ENCODE assay signal across 1 cellular context in the genomic region with DNA sequence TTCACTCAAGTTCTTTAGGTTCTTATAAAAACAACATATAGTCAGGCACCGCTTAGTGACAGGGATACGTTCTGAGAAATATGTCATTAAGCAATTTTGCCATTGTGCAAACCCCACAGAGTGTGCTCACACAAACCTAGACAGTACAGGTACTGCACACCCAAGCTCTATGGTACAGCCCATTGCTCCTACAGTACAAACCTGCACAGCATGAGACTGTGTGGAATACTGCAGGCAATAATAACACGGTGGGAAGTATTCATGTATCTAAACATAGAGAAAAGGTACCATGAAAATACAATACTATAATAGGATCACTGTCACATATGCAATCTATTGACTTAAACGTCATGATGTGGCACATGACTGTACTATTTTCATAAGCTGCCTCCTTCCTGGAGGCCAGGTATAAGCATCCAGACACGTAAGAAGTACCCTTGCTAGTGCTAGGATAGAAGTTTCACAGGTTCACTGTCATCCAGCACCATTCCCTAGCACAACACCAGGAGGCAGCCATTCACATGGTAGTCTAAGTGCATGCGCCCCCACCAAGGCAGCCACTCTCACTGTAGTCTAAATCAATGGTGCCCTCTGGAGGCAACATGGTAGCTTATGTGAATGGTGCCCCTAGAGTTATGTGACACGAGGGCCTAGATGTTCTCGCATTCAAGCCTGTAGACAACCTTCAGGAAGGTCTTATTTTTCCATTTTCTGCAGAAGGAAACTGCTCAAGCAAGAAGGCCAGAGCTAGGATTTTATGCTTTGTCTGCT.
A peak's percentile ranks its signal among the peaks of the same experiment; 100 is the strongest.
TF ChIP-seq lines count a peak whose summit lies in the region.

No MANE protein-coding gene starts in this region.

TF ChIP-seq in HepG2, 621 proteins besides CTCF, POLR2A, EP300 and RAD21 (continued from another document and continues in another):
- TF ChIP-seq, protein P1, sequence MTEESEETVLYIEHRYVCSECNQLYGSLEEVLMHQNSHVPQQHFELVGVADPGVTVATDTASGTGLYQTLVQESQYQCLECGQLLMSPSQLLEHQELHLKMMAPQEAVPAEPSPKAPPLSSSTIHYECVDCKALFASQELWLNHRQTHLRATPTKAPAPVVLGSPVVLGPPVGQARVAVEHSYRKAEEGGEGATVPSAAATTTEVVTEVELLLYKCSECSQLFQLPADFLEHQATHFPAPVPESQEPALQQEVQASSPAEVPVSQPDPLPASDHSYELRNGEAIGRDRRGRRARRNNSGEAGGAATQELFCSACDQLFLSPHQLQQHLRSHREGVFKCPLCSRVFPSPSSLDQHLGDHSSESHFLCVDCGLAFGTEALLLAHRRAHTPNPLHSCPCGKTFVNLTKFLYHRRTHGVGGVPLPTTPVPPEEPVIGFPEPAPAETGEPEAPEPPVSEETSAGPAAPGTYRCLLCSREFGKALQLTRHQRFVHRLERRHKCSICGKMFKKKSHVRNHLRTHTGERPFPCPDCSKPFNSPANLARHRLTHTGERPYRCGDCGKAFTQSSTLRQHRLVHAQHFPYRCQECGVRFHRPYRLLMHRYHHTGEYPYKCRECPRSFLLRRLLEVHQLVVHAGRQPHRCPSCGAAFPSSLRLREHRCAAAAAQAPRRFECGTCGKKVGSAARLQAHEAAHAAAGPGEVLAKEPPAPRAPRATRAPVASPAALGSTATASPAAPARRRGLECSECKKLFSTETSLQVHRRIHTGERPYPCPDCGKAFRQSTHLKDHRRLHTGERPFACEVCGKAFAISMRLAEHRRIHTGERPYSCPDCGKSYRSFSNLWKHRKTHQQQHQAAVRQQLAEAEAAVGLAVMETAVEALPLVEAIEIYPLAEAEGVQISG (CRISPR knock-in tag; IDR thresholded peaks at IDR 0.05) = peak; percentile 43; the same call in 1 of the 2 replicates
- TF ChIP-seq, protein P2, sequence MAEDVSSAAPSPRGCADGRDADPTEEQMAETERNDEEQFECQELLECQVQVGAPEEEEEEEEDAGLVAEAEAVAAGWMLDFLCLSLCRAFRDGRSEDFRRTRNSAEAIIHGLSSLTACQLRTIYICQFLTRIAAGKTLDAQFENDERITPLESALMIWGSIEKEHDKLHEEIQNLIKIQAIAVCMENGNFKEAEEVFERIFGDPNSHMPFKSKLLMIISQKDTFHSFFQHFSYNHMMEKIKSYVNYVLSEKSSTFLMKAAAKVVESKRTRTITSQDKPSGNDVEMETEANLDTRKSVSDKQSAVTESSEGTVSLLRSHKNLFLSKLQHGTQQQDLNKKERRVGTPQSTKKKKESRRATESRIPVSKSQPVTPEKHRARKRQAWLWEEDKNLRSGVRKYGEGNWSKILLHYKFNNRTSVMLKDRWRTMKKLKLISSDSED (CRISPR knock-in tag; IDR thresholded peaks at IDR 0.05) = no peak
- no peak for TF ChIP-seq EHMT2 (IDR thresholded peaks at IDR 0.05; ENCODE audit: borderline replicate concordance, low read depth, low read length)
- no peak for TF ChIP-seq ZNF432 (CRISPR knock-in tag; IDR thresholded peaks at IDR 0.05; ENCODE audit: borderline replicate concordance)
- no peak for TF ChIP-seq NCOA1 (CRISPR knock-in tag; IDR thresholded peaks at IDR 0.05)
- TF ChIP-seq DNMT3B (CRISPR knock-in tag; conservative IDR thresholded peaks at IDR 0.05) = no peak
- peak; percentile 39; the same call in 1 of the 2 replicates for TF ChIP-seq RXRB (CRISPR knock-in tag; IDR thresholded peaks at IDR 0.05; ENCODE audit: borderline replicate concordance)
- no peak for TF ChIP-seq ZNF543 (CRISPR knock-in tag; IDR thresholded peaks at IDR 0.05)
- TF ChIP-seq, protein P3, sequence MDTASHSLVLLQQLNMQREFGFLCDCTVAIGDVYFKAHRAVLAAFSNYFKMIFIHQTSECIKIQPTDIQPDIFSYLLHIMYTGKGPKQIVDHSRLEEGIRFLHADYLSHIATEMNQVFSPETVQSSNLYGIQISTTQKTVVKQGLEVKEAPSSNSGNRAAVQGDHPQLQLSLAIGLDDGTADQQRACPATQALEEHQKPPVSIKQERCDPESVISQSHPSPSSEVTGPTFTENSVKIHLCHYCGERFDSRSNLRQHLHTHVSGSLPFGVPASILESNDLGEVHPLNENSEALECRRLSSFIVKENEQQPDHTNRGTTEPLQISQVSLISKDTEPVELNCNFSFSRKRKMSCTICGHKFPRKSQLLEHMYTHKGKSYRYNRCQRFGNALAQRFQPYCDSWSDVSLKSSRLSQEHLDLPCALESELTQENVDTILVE (CRISPR knock-in tag; IDR thresholded peaks at IDR 0.05) = 0 out of 2 replicates have a peak, but pooled peaks have one; percentile 37
- 0 out of 2 replicates have a peak, but pooled peaks have one; percentile 16 for TF ChIP-seq POGZ (CRISPR knock-in tag; IDR thresholded peaks at IDR 0.05)
- TF ChIP-seq, protein P4, sequence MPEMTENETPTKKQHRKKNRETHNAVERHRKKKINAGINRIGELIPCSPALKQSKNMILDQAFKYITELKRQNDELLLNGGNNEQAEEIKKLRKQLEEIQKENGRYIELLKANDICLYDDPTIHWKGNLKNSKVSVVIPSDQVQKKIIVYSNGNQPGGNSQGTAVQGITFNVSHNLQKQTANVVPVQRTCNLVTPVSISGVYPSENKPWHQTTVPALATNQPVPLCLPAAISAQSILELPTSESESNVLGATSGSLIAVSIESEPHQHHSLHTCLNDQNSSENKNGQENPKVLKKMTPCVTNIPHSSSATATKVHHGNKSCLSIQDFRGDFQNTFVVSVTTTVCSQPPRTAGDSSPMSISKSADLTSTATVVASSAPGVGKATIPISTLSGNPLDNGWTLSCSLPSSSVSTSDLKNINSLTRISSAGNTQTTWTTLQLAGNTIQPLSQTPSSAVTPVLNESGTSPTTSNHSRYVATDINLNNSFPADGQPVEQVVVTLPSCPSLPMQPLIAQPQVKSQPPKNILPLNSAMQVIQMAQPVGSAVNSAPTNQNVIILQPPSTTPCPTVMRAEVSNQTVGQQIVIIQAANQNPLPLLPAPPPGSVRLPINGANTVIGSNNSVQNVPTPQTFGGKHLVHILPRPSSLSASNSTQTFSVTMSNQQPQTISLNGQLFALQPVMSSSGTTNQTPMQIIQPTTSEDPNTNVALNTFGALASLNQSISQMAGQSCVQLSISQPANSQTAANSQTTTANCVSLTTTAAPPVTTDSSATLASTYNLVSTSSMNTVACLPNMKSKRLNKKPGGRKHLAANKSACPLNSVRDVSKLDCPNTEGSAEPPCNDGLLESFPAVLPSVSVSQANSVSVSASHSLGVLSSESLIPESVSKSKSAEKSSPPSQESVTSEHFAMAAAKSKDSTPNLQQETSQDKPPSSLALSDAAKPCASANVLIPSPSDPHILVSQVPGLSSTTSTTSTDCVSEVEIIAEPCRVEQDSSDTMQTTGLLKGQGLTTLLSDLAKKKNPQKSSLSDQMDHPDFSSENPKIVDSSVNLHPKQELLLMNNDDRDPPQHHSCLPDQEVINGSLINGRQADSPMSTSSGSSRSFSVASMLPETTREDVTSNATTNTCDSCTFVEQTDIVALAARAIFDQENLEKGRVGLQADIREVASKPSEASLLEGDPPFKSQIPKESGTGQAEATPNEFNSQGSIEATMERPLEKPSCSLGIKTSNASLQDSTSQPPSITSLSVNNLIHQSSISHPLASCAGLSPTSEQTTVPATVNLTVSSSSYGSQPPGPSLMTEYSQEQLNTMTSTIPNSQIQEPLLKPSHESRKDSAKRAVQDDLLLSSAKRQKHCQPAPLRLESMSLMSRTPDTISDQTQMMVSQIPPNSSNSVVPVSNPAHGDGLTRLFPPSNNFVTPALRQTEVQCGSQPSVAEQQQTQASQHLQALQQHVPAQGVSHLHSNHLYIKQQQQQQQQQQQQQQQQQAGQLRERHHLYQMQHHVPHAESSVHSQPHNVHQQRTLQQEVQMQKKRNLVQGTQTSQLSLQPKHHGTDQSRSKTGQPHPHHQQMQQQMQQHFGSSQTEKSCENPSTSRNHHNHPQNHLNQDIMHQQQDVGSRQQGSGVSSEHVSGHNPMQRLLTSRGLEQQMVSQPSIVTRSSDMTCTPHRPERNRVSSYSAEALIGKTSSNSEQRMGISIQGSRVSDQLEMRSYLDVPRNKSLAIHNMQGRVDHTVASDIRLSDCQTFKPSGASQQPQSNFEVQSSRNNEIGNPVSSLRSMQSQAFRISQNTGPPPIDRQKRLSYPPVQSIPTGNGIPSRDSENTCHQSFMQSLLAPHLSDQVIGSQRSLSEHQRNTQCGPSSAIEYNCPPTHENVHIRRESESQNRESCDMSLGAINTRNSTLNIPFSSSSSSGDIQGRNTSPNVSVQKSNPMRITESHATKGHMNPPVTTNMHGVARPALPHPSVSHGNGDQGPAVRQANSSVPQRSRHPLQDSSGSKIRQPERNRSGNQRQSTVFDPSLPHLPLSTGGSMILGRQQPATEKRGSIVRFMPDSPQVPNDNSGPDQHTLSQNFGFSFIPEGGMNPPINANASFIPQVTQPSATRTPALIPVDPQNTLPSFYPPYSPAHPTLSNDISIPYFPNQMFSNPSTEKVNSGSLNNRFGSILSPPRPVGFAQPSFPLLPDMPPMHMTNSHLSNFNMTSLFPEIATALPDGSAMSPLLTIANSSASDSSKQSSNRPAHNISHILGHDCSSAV (CRISPR knock-in tag; IDR thresholded peaks at IDR 0.05; ENCODE audit: borderline replicate concordance) = no peak
- TF ChIP-seq, protein P5, sequence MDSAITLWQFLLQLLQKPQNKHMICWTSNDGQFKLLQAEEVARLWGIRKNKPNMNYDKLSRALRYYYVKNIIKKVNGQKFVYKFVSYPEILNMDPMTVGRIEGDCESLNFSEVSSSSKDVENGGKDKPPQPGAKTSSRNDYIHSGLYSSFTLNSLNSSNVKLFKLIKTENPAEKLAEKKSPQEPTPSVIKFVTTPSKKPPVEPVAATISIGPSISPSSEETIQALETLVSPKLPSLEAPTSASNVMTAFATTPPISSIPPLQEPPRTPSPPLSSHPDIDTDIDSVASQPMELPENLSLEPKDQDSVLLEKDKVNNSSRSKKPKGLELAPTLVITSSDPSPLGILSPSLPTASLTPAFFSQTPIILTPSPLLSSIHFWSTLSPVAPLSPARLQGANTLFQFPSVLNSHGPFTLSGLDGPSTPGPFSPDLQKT (CRISPR knock-in tag; IDR thresholded peaks at IDR 0.05; ENCODE audit: borderline replicate concordance) = no peak
- TF ChIP-seq MIXL1 (CRISPR knock-in tag; IDR thresholded peaks at IDR 0.05) = no peak
- TF ChIP-seq, protein P6, sequence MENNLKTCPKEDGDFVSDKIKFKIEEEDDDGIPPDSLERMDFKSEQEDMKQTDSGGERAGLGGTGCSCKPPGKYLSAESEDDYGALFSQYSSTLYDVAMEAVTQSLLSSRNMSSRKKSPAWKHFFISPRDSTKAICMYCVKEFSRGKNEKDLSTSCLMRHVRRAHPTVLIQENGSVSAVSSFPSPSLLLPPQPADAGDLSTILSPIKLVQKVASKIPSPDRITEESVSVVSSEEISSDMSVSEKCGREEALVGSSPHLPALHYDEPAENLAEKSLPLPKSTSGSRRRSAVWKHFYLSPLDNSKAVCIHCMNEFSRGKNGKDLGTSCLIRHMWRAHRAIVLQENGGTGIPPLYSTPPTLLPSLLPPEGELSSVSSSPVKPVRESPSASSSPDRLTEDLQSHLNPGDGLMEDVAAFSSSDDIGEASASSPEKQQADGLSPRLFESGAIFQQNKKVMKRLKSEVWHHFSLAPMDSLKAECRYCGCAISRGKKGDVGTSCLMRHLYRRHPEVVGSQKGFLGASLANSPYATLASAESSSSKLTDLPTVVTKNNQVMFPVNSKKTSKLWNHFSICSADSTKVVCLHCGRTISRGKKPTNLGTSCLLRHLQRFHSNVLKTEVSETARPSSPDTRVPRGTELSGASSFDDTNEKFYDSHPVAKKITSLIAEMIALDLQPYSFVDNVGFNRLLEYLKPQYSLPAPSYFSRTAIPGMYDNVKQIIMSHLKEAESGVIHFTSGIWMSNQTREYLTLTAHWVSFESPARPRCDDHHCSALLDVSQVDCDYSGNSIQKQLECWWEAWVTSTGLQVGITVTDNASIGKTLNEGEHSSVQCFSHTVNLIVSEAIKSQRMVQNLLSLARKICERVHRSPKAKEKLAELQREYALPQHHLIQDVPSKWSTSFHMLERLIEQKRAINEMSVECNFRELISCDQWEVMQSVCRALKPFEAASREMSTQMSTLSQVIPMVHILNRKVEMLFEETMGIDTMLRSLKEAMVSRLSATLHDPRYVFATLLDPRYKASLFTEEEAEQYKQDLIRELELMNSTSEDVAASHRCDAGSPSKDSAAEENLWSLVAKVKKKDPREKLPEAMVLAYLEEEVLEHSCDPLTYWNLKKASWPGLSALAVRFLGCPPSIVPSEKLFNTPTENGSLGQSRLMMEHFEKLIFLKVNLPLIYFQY (CRISPR knock-in tag; IDR thresholded peaks at IDR 0.05; ENCODE audit: borderline replicate concordance) = no peak
- no peak for TF ChIP-seq ZBTB20 (CRISPR knock-in tag; IDR thresholded peaks at IDR 0.05; ENCODE audit: borderline replicate concordance, low read depth)
- no peak for TF ChIP-seq MEIS1 (CRISPR knock-in tag; IDR thresholded peaks at IDR 0.05; ENCODE audit: borderline replicate concordance)
- no peak for TF ChIP-seq TEAD3 (CRISPR knock-in tag; optimal IDR thresholded peaks at IDR 0.05; ENCODE audit: borderline replicate concordance)
- no peak for TF ChIP-seq SP5 (CRISPR knock-in tag; IDR thresholded peaks at IDR 0.05; ENCODE audit: borderline replicate concordance, low read depth)
- TF ChIP-seq ZNF34 (CRISPR knock-in tag; IDR thresholded peaks at IDR 0.05; ENCODE audit: borderline replicate concordance) = no peak
- 0 out of 2 replicates have a peak, but pooled peaks have one; percentile 25 for TF ChIP-seq THAP11 (CRISPR knock-in tag; IDR thresholded peaks at IDR 0.05)
- TF ChIP-seq TBX3 (IDR thresholded peaks at IDR 0.05; ENCODE audit: borderline replicate concordance) = no peak
- no peak for TF ChIP-seq ZNF557 (CRISPR knock-in tag; IDR thresholded peaks at IDR 0.05)
- no peak for TF ChIP-seq ETV5 (CRISPR knock-in tag; IDR thresholded peaks at IDR 0.05; ENCODE audit: borderline replicate concordance)
- TF ChIP-seq CBFB (CRISPR knock-in tag; IDR thresholded peaks at IDR 0.05) = no peak
- TF ChIP-seq ARHGAP35 (CRISPR knock-in tag; IDR thresholded peaks at IDR 0.05; ENCODE audit: borderline replicate concordance) = no peak
- no peak for TF ChIP-seq MAFK (conservative IDR thresholded peaks at IDR 0.05 in 1 of 2, IDR thresholded peaks at IDR 0.05 in 1 of 2; ENCODE audit: low read length in 2 of 2)
- TF ChIP-seq, protein P7, sequence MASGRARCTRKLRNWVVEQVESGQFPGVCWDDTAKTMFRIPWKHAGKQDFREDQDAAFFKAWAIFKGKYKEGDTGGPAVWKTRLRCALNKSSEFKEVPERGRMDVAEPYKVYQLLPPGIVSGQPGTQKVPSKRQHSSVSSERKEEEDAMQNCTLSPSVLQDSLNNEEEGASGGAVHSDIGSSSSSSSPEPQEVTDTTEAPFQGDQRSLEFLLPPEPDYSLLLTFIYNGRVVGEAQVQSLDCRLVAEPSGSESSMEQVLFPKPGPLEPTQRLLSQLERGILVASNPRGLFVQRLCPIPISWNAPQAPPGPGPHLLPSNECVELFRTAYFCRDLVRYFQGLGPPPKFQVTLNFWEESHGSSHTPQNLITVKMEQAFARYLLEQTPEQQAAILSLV (CRISPR knock-in tag; IDR thresholded peaks at IDR 0.05; ENCODE audit: borderline replicate concordance) = no peak
- no peak for TF ChIP-seq ZNF792 (CRISPR knock-in tag; IDR thresholded peaks at IDR 0.05)
- TF ChIP-seq ZNF160 (CRISPR knock-in tag; IDR thresholded peaks at IDR 0.05) = no peak
- TF ChIP-seq, protein P8, sequence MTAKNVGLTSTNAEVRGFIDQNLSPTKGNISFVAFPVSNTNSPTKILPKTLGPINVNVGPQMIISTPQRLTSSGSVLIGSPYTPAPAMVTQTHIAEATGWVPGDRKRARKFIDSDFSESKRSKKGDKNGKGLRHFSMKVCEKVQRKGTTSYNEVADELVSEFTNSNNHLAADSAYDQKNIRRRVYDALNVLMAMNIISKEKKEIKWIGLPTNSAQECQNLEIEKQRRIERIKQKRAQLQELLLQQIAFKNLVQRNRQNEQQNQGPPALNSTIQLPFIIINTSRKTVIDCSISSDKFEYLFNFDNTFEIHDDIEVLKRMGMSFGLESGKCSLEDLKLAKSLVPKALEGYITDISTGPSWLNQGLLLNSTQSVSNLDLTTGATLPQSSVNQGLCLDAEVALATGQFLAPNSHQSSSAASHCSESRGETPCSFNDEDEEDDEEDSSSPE (CRISPR knock-in tag; IDR thresholded peaks at IDR 0.05) = peak; percentile 40; the same call in 1 of the 2 replicates
- TF ChIP-seq, protein P9, sequence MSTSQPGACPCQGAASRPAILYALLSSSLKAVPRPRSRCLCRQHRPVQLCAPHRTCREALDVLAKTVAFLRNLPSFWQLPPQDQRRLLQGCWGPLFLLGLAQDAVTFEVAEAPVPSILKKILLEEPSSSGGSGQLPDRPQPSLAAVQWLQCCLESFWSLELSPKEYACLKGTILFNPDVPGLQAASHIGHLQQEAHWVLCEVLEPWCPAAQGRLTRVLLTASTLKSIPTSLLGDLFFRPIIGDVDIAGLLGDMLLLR (CRISPR knock-in tag; IDR thresholded peaks at IDR 0.05) = no peak
